In the genomic region with DNA sequence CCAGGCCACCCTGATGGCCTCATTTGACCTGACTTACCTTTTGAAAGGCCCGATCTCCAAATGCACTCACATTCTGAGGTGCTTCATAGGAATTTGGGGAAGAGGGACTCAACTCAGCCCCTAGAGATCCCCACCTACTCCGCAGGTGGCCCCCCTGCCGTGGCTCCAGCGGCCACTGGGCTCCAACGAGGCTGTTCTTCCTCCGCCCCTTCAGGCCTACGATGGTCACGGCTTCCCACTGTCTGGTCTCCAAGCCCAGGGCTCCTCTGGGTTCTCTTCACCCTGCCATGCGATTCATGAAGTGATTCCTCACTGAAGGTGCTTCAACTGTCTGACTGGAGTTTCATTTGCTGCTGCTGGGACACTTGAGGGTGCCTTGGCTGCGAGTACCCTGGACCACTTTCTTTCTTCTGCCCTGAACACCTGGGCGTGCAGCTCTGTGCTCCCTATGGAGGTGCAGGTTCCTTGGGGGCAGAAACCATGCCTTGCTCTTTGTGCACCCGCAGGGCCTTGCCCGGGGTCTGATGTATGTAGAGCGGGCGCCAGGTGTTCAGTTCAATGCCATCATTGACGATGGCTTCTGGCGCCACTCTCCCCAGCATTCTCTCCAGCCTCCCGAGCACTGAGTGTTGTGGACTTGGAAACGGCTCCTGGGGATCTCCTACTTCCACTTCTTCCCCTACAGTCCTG, we compare ENCODE assay signal across 21 cellular contexts. TPM values are rescaled to one million over a fixed set of nuclear protein-coding genes. Genes with fewer than 3 reads are reported as not detected.
A peak's percentile ranks its signal among the peaks of the same experiment; 100 is the strongest.
DNase-seq lines count a peak whose midpoint lies in the region; ATAC-seq, FAIRE-seq and TF ChIP-seq lines count a peak whose summit lies in the region.
"Had no signal": no experiment of that assay in that cellular context is flagged by ENCODE, and none has a peak within 500 bp of the region (broad histone marks: within the 10 kb centered on the region; RNA-seq: fewer than 3 reads in every experiment).

No MANE protein-coding gene starts in this region.

- H3K4me3 ChIP-seq in kidney (ENCODE audit: low read length in 2 of 2), result no peak overlapping the region

- H3K4me3 Mint-ChIP-seq in activated CD4-positive, alpha-beta T cell treated with anti-CD3 and anti-CD28 coated beads, Interleukin-2, amount 10 ng/mL, durations not matched to agents 7 days and 5 days, result no peak overlapping the region
- H3K4me3 Mint-ChIP-seq in stimulated activated memory B cell treated with anti-CD40 and anti-IgM and Interleukin-4, amounts not matched to agents 10 μg/mL and 1 μg/mL and 100 μg/mL, for 72 hours, result no peak overlapping the region
- H3K4me3 Mint-ChIP-seq: CD4-positive, alpha-beta T cell; HFFc6; IgD-negative memory B cell had no signal

- peaks cover 4% of the 10 kb centered on the region for H3K27me3 Mint-ChIP-seq in activated CD4-positive, alpha-beta T cell treated with anti-CD3 and anti-CD28 coated beads, Interleukin-2, amount 10 ng/mL, durations not matched to agents 7 days and 5 days
- H3K27me3 Mint-ChIP-seq in stimulated activated memory B cell treated with anti-CD40 and anti-IgM and Interleukin-4, amounts not matched to agents 10 μg/mL and 1 μg/mL and 100 μg/mL, for 72 hours, result no peaks in the 10 kb centered on the region
- H3K27me3 Mint-ChIP-seq: CD4-positive, alpha-beta T cell; IgD-negative memory B cell had no signal

- FAIRE-seq in kidney (lab: Jason Lieb, UNC), result no peak
- FAIRE-seq: A204.1, D721Med, HepG2 had no signal

- no peaks in the 10 kb centered on the region for H3K4me1 ChIP-seq in kidney (ENCODE audit: control insufficient read depth in 1 of 2, insufficient read depth in 1 of 2, low read depth in 1 of 2, low read length in 2 of 2)
- H3K4me1 ChIP-seq: BE2C, Caco-2 had no signal

- CTCF ChIA-PET in activated CD4-positive, alpha-beta T cell treated with anti-CD3 and anti-CD28 coated beads, Interleukin-2, amount 10 ng/mL, durations not matched to agents 7 days and 5 days (lab: Charles Lee), result no interaction called here

- H3K9me3 ChIP-seq in kidney (ENCODE audit: control insufficient read depth in 1 of 2, low read length in 2 of 2), result no peaks in the 10 kb centered on the region
- H3K9me3 ChIP-seq: BE2C, Caco-2 had no signal

- intact Hi-C loops in kidney (cut with DNase I), result no loop called here

- H3K36me3 Mint-ChIP-seq in activated CD4-positive, alpha-beta T cell treated with anti-CD3 and anti-CD28 coated beads, Interleukin-2, amount 10 ng/mL, durations not matched to agents 7 days and 5 days (ENCODE audit: low read depth), result peaks cover 11% of the 10 kb centered on the region
- H3K36me3 Mint-ChIP-seq in stimulated activated memory B cell treated with anti-CD40 and anti-IgM and Interleukin-4, amounts not matched to agents 10 μg/mL and 1 μg/mL and 100 μg/mL, for 72 hours, result peaks cover 18% of the 10 kb centered on the region

- DNase-seq in activated CD4-positive, alpha-beta T cell treated with anti-CD3 and anti-CD28 coated beads, Interleukin-2, amount 10 ng/mL, durations not matched to agents 7 days and 5 days, result peak; percentile 5
- DNase-seq in activated CD4-positive, alpha-beta T cell treated with anti-CD3 and anti-CD28 coated beads for 4 hours, result no peak
- DNase-seq in kidney (peak; percentile 67), erythroblast (lab: John Stamatoyannopoulos, UW) (no peak), DMS153 treated with DMSO at 0.1 percent for 48 hours (lab: John Stamatoyannopoulos, UW; ENCODE audit: unreplicated experiment) (no peak)
- DNase-seq: ACHN; BE2C; C1 segment of cervical spinal cord; Caco-2; CD4-positive, alpha-beta T cell; DMS79; GDM1; GOT3; H7; HFFc6 had no signal

- no peak for TF ChIP-seq CTCF in kidney (IDR thresholded peaks at IDR 0.05; ENCODE audit: borderline replicate concordance, extremely low read depth, insufficient read depth)

- no peak overlapping the region for H3K27ac Mint-ChIP-seq in activated CD4-positive, alpha-beta T cell treated with anti-CD3 and anti-CD28 coated beads, Interleukin-2, amount 10 ng/mL, durations not matched to agents 7 days and 5 days
- peak overlapping the region; percentile 10 for H3K27ac Mint-ChIP-seq in stimulated activated memory B cell treated with anti-CD40 and anti-IgM and Interleukin-4, amounts not matched to agents 10 μg/mL and 1 μg/mL and 100 μg/mL, for 72 hours
- H3K27ac Mint-ChIP-seq: CD4-positive, alpha-beta T cell; HFFc6; IgD-negative memory B cell had no signal

- no peak overlapping the region for H3K9ac ChIP-seq in kidney (ENCODE audit: low read length in 2 of 2)

- POLR2A ChIA-PET in activated CD4-positive, alpha-beta T cell treated with anti-CD3 and anti-CD28 coated beads, Interleukin-2, amount 10 ng/mL, durations not matched to agents 7 days and 5 days (lab: Charles Lee), result no interaction called here

- ATAC-seq in stimulated activated memory B cell treated with anti-CD40 and anti-IgM and Interleukin-4, amounts not matched to agents 10 μg/mL and 1 μg/mL and 100 μg/mL, for 72 hours, result no peak
- ATAC-seq: HCT116, HepG2 had no signal

- TF ChIP-seq POLR2A in erythroblast (IDR thresholded peaks at IDR 0.05; ENCODE audit: low read length), result no peak

- no peak overlapping the region for H3K27ac ChIP-seq in kidney (ENCODE audit: low read depth in 2 of 2, low read length in 2 of 2)

- H3K9me3 Mint-ChIP-seq in activated CD4-positive, alpha-beta T cell treated with anti-CD3 and anti-CD28 coated beads, Interleukin-2, amount 10 ng/mL, durations not matched to agents 7 days and 5 days, result no peaks in the 10 kb centered on the region
- no peaks in the 10 kb centered on the region for H3K9me3 Mint-ChIP-seq in stimulated activated memory B cell treated with anti-CD40 and anti-IgM and Interleukin-4, amounts not matched to agents 10 μg/mL and 1 μg/mL and 100 μg/mL, for 72 hours
- H3K9me3 Mint-ChIP-seq: IgD-negative memory B cell had no signal

- peaks cover 18% of the 10 kb centered on the region for H3K4me1 Mint-ChIP-seq in activated CD4-positive, alpha-beta T cell treated with anti-CD3 and anti-CD28 coated beads, Interleukin-2, amount 10 ng/mL, durations not matched to agents 7 days and 5 days
- H3K4me1 Mint-ChIP-seq in stimulated activated memory B cell treated with anti-CD40 and anti-IgM and Interleukin-4, amounts not matched to agents 10 μg/mL and 1 μg/mL and 100 μg/mL, for 72 hours, result peaks cover 15% of the 10 kb centered on the region

- H3K36me3 ChIP-seq in kidney (ENCODE audit: control insufficient read depth in 1 of 2, insufficient read depth in 2 of 2, low read length in 2 of 2), result no peaks in the 10 kb centered on the region
- H3K36me3 ChIP-seq: BE2C had no signal

RNA-seq across cellular contexts. Expression of a gene that starts 10.0 kb away (rescaled TPM):
- total RNA-seq in activated CD4-positive, alpha-beta T cell treated with anti-CD3 and anti-CD28 coated beads, Interleukin-2, amount 10 ng/mL, durations not matched to agents 7 days and 5 days, result 10 to 100 TPM; 35.3 to 36.7 TPM
- 60.7 TPM for total RNA-seq in kidney
- polyA plus RNA-seq in kidney (ENCODE audit: insufficient read depth, low read depth, low replicate concordance), result 24.0 TPM

Comparison
In these comparisons a context has a peak if more than half of its experiments do, and no peak if none do; other contexts are left out.
1. DNase-seq: peak in activated CD4-positive, alpha-beta T cell treated with anti-CD3 and anti-CD28 coated beads, Interleukin-2, amount 10 ng/mL, durations not matched to agents 7 days and 5 days (single experiment) and kidney (single experiment); none in activated CD4-positive, alpha-beta T cell treated with anti-CD3 and anti-CD28 coated beads for 4 hours (0 of 2), erythroblast (0 of 2) and DMS153 treated with DMSO at 0.1 percent for 48 hours (single experiment).